ENCODE assay signal across 40 cellular contexts in the genomic region with DNA sequence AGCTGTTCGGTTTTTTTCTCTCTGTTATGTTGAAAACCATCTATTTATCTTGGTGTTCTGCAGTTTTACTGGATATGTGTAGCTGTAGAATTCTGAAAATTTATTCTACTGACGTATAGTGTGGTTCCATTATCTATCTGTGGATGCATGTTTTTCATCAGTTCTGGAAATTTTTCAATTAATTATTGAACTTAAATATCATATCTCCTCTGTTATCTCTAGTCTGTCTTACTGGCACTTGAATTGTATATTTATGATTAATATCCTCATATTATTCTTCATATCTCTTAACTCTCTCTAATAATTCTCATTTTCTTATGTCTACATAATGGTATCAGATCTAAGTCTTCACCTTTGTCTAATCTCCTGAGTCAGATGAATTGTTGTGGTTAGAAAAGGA.
"Had no signal": no experiment of that assay in that cellular context is flagged by ENCODE, and none has a peak within 500 bp of the region (broad histone marks: within the 10 kb centered on the region; RNA-seq: fewer than 3 reads in every experiment).

No MANE protein-coding gene starts in this region.

- H3K9me3 Mint-ChIP-seq: activated naive CD4-positive, alpha-beta T cell treated with anti-CD3 and anti-CD28 coated beads for 36 hours; activated naive CD4-positive, alpha-beta T cell treated with anti-CD3 and anti-CD28 coated beads, Interleukin-2, amount 10 ng/mL, durations not matched to agents 7 days and 5 days; activated naive CD4-positive, alpha-beta T cell treated with anti-CD3 and anti-CD28 coated beads, Interleukin-2, amount 50 U/mL, for 24 hours; activated naive CD4-positive, alpha-beta T cell treated with anti-CD3 and anti-CD28 coated beads, Interleukin-2, amount 50 U/mL, for 72 hours; activated naive CD8-positive, alpha-beta T cell treated with anti-CD3 and anti-CD28 coated beads for 36 hours; activated naive CD8-positive, alpha-beta T cell treated with anti-CD3 and anti-CD28 coated beads, Interleukin-2, amount 10 ng/mL, durations not matched to agents 7 days and 5 days; activated naive CD8-positive, alpha-beta T cell treated with anti-CD3 and anti-CD28 coated beads, Interleukin-2, amount 50 U/mL, for 24 hours; activated T-cell treated with anti-CD3 and anti-CD28 coated beads, Interleukin-2, amount 50 U/mL, for 24 hours; activated T-cell treated with anti-CD3 and anti-CD28 coated beads, Interleukin-2, amount 50 U/mL, for 72 hours; activated T-helper 1 cell treated with anti-CD3 and anti-CD28 coated beads, Interleukin-12 subunit alpha, Interleukin-12 subunit beta, Interleukin-2, Interleukin-4 antibody, amounts not matched to agents 30 ng/mL and 10 ng/mL and 1 ng/mL, durations not matched to agents 14 hours and 24 hours and 36 hours; activated T-helper 17 cell treated with anti-CD3 and anti-CD28 coated beads, Interleukin-2, amount 50 U/mL, for 72 hours; activated T-helper 2 cell treated with anti-CD3 and anti-CD28 coated beads, Interferon-gamma antibody, Interleukin-2, Interleukin-4, amounts not matched to agents 10 μg/mL and 5 μg/mL and 100 μg/mL, durations not matched to agents 14 hours and 24 hours and 36 hours; brain; central memory CD8-positive, alpha-beta T cell had no signal

- H3K27me3 ChIP-seq: adrenal gland, ascending aorta, body of pancreas, brain microvascular endothelial cell, breast epithelium, cardiac muscle cell had no signal

- H3K4me1 Mint-ChIP-seq: activated naive CD4-positive, alpha-beta T cell treated with anti-CD3 and anti-CD28 coated beads, Interleukin-2, amount 10 ng/mL, durations not matched to agents 7 days and 5 days; activated naive CD4-positive, alpha-beta T cell treated with anti-CD3 and anti-CD28 coated beads, Interleukin-2, amount 50 U/mL, for 24 hours; activated naive CD8-positive, alpha-beta T cell treated with anti-CD3 and anti-CD28 coated beads for 36 hours; activated naive CD8-positive, alpha-beta T cell treated with anti-CD3 and anti-CD28 coated beads, Interleukin-2, amount 10 ng/mL, durations not matched to agents 7 days and 5 days; activated naive CD8-positive, alpha-beta T cell treated with anti-CD3 and anti-CD28 coated beads, Interleukin-2, amount 50 U/mL, for 24 hours; activated T-helper 17 cell treated with anti-CD3 and anti-CD28 coated beads, Interleukin-2, amount 50 U/mL, for 72 hours; central memory CD8-positive, alpha-beta T cell had no signal

- H3K27ac ChIP-seq: adrenal gland, ascending aorta, body of pancreas, brain microvascular endothelial cell, breast epithelium, cardiac muscle cell had no signal

- H3K36me3 ChIP-seq: adrenal gland, ascending aorta, brain microvascular endothelial cell, breast epithelium, cardiac muscle cell had no signal

- H3K9me3 ChIP-seq: adrenal gland, ascending aorta, body of pancreas, breast epithelium had no signal

- H3K4me1 ChIP-seq: adrenal gland, ascending aorta, body of pancreas, breast epithelium had no signal

- H3K27me3 Mint-ChIP-seq: activated naive CD4-positive, alpha-beta T cell treated with anti-CD3 and anti-CD28 coated beads, Interleukin-2, amount 10 ng/mL, durations not matched to agents 7 days and 5 days; brain had no signal

- H3K4me3 ChIP-seq: adrenal gland, ascending aorta, body of pancreas, breast epithelium, cardiac muscle cell had no signal

- DNase-seq: activated effector memory CD4-positive, alpha-beta T cell treated with anti-CD3 and anti-CD28 coated beads, Interleukin-2, amount 50 U/mL, for 16 hours; activated effector memory CD4-positive, alpha-beta T cell treated with Interleukin-2 at 50 U/mL for 16 hours; activated gamma-delta T cell; activated gamma-delta T cell treated with Interleukin-2 at 50 U/mL for 16 hours; activated naive CD4-positive, alpha-beta T cell; activated naive CD4-positive, alpha-beta T cell treated with anti-CD3 and anti-CD28 coated beads for 36 hours; activated naive CD4-positive, alpha-beta T cell treated with anti-CD3 and anti-CD28 coated beads, Interleukin-2, amount 10 ng/mL, durations not matched to agents 7 days and 5 days; activated naive CD4-positive, alpha-beta T cell treated with anti-CD3 and anti-CD28 coated beads, Interleukin-2, amount 50 U/mL, for 16 hours; activated naive CD4-positive, alpha-beta T cell treated with Interleukin-2 at 50 U/mL for 16 hours; activated naive CD8-positive, alpha-beta T cell treated with anti-CD3 and anti-CD28 coated beads for 36 hours; activated naive CD8-positive, alpha-beta T cell treated with anti-CD3 and anti-CD28 coated beads, Interleukin-2, amount 10 ng/mL, durations not matched to agents 7 days and 5 days; activated naive CD8-positive, alpha-beta T cell treated with anti-CD3 and anti-CD28 coated beads, Interleukin-2, amount 50 U/mL, for 24 hours; activated T-cell treated with anti-CD3 and anti-CD28 coated beads, Interleukin-2, amount 50 U/mL, for 1 hour; activated T-cell treated with anti-CD3 and anti-CD28 coated beads, Interleukin-2, amount 50 U/mL, for 24 hours; activated T-cell treated with anti-CD3 and anti-CD28 coated beads, Interleukin-2, amount 50 U/mL, for 4 hours; activated T-cell treated with anti-CD3 and anti-CD28 coated beads, Interleukin-2, amount 50 U/mL, for 48 hours; activated T-cell treated with anti-CD3 and anti-CD28 coated beads, Interleukin-2, amount 50 U/mL, for 72 hours; adrenal gland; amniotic stem cell; amygdala; anterior cingulate cortex; aorta; body of pancreas; brain microvascular endothelial cell; caudate nucleus; central memory CD4-positive, alpha-beta T cell; cerebellar nuclear complex had no signal

- H3K36me3 Mint-ChIP-seq: activated naive CD4-positive, alpha-beta T cell treated with anti-CD3 and anti-CD28 coated beads, Interleukin-2, amount 10 ng/mL, durations not matched to agents 7 days and 5 days; activated naive CD4-positive, alpha-beta T cell treated with anti-CD3 and anti-CD28 coated beads, Interleukin-2, amount 50 U/mL, for 24 hours; activated naive CD4-positive, alpha-beta T cell treated with anti-CD3 and anti-CD28 coated beads, Interleukin-2, amount 50 U/mL, for 72 hours; activated naive CD8-positive, alpha-beta T cell; activated naive CD8-positive, alpha-beta T cell treated with anti-CD3 and anti-CD28 coated beads for 36 hours; activated naive CD8-positive, alpha-beta T cell treated with anti-CD3 and anti-CD28 coated beads, Interleukin-2, amount 10 ng/mL, durations not matched to agents 7 days and 5 days; brain had no signal

- FAIRE-seq: astrocyte, bronchial epithelial cell had no signal

- H3K4me3 Mint-ChIP-seq: activated naive CD4-positive, alpha-beta T cell treated with anti-CD3 and anti-CD28 coated beads for 36 hours; activated naive CD4-positive, alpha-beta T cell treated with anti-CD3 and anti-CD28 coated beads, Interleukin-2, amount 10 ng/mL, durations not matched to agents 7 days and 5 days; activated naive CD4-positive, alpha-beta T cell treated with anti-CD3 and anti-CD28 coated beads, Interleukin-2, amount 50 U/mL, for 24 hours; activated naive CD8-positive, alpha-beta T cell; activated naive CD8-positive, alpha-beta T cell treated with anti-CD3 and anti-CD28 coated beads for 36 hours; activated naive CD8-positive, alpha-beta T cell treated with anti-CD3 and anti-CD28 coated beads, Interleukin-2, amount 10 ng/mL, durations not matched to agents 7 days and 5 days; activated naive CD8-positive, alpha-beta T cell treated with anti-CD3 and anti-CD28 coated beads, Interleukin-2, amount 50 U/mL, for 24 hours; activated T-cell treated with anti-CD3 and anti-CD28 coated beads, Interleukin-2, amount 50 U/mL, for 24 hours; activated T-cell treated with anti-CD3 and anti-CD28 coated beads, Interleukin-2, amount 50 U/mL, for 4 hours; activated T-cell treated with anti-CD3 and anti-CD28 coated beads, Interleukin-2, amount 50 U/mL, for 72 hours; activated T-helper 1 cell treated with anti-CD3 and anti-CD28 coated beads, Interleukin-12 subunit alpha, Interleukin-12 subunit beta, Interleukin-2, Interleukin-4 antibody, amounts not matched to agents 30 ng/mL and 10 ng/mL and 1 ng/mL, durations not matched to agents 14 hours and 24 hours and 36 hours; activated T-helper 17 cell treated with anti-CD3 and anti-CD28 coated beads, Interleukin-2, amount 50 U/mL, for 72 hours; brain; central memory CD8-positive, alpha-beta T cell had no signal

- ATAC-seq: activated naive CD4-positive, alpha-beta T cell treated with anti-CD3 and anti-CD28 coated beads, Interleukin-2, amount 50 U/mL, for 72 hours; activated naive CD8-positive, alpha-beta T cell treated with anti-CD3 and anti-CD28 coated beads, Interleukin-2, amount 50 U/mL, for 24 hours; activated T-cell treated with anti-CD3 and anti-CD28 coated beads, Interleukin-2, amount 50 U/mL, for 4 hours; activated T-cell treated with anti-CD3 and anti-CD28 coated beads, Interleukin-2, amount 50 U/mL, for 72 hours; activated T-helper 17 cell treated with anti-CD3 and anti-CD28 coated beads, Interleukin-2, amount 50 U/mL, for 72 hours; body of pancreas had no signal

- H3K27ac Mint-ChIP-seq: activated naive CD4-positive, alpha-beta T cell treated with anti-CD3 and anti-CD28 coated beads for 36 hours; activated naive CD4-positive, alpha-beta T cell treated with anti-CD3 and anti-CD28 coated beads, Interleukin-2, amount 10 ng/mL, durations not matched to agents 7 days and 5 days; activated naive CD4-positive, alpha-beta T cell treated with anti-CD3 and anti-CD28 coated beads, Interleukin-2, amount 50 U/mL, for 24 hours; activated naive CD4-positive, alpha-beta T cell treated with anti-CD3 and anti-CD28 coated beads, Interleukin-2, amount 50 U/mL, for 72 hours; activated naive CD8-positive, alpha-beta T cell; activated naive CD8-positive, alpha-beta T cell treated with anti-CD3 and anti-CD28 coated beads for 36 hours; activated naive CD8-positive, alpha-beta T cell treated with anti-CD3 and anti-CD28 coated beads, Interleukin-2, amount 10 ng/mL, durations not matched to agents 7 days and 5 days; activated naive CD8-positive, alpha-beta T cell treated with anti-CD3 and anti-CD28 coated beads, Interleukin-2, amount 50 U/mL, for 24 hours; activated T-cell treated with anti-CD3 and anti-CD28 coated beads, Interleukin-2, amount 50 U/mL, for 24 hours; activated T-cell treated with anti-CD3 and anti-CD28 coated beads, Interleukin-2, amount 50 U/mL, for 72 hours; activated T-helper 1 cell treated with anti-CD3 and anti-CD28 coated beads, Interleukin-12 subunit alpha, Interleukin-12 subunit beta, Interleukin-2, Interleukin-4 antibody, amounts not matched to agents 30 ng/mL and 10 ng/mL and 1 ng/mL, durations not matched to agents 14 hours and 24 hours and 36 hours; activated T-helper 17 cell treated with anti-CD3 and anti-CD28 coated beads, Interleukin-2, amount 50 U/mL, for 72 hours; activated T-helper 2 cell treated with anti-CD3 and anti-CD28 coated beads, Interferon-gamma antibody, Interleukin-2, Interleukin-4, amounts not matched to agents 10 μg/mL and 5 μg/mL and 100 μg/mL, durations not matched to agents 14 hours and 24 hours and 36 hours; brain had no signal
